Comparison of ENCODE assay signal across 20 cellular contexts in the genomic region with DNA sequence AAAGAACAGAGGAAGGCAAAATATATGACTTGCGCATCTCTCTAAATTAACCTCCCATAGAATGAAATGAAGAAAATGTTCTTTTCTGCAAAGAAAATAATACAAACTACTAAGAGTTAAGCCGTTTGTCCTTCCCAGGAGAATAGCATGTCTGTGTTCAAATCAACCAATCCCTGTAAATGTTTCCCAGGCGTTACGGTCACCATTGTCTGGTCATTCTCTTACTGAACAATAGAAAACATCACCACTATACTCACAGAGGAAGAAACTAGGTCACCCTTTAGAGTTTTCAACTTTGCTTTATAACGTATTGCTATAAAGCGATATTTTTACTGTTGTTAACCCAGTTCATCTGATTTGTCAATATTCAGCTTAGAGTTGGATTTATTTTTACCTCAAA. TPM values are rescaled to one million over a fixed set of nuclear protein-coding genes. Genes with fewer than 3 reads are reported as not detected.
DNase-seq lines count a peak whose midpoint lies in the region.
"Had no signal": no experiment of that assay in that cellular context is flagged by ENCODE, and none has a peak within 500 bp of the region (broad histone marks: within the 10 kb centered on the region; RNA-seq: fewer than 3 reads in every experiment).

No MANE protein-coding gene starts in this region.

- DNase-seq in Ammon's horn (ENCODE audit: low spot score) (peak; percentile 34), cerebellar cortex (ENCODE audit: low spot score) (peak; percentile 38), inferior parietal cortex (ENCODE audit: extremely low spot score) (peak; percentile 53), posterior vena cava (ENCODE audit: low spot score) (peak; percentile 23), GM19240 (ENCODE audit: insufficient read length, low spot score) (no peak), NCI-H2196 (lab: John Stamatoyannopoulos, UW; ENCODE audit: unreplicated experiment) (no peak)
- DNase-seq in activated CD4-positive, alpha-beta T cell treated with anti-CD3 and anti-CD28 coated beads for 4 hours: no peak
- DNase-seq: CD4-positive, alpha-beta T cell; IMR-90; KG1; MG63; NCI-H1105 treated with DMSO at 0.1 percent for 48 hours; NCI-H146; NCI-H1930; NCI-H2107; NCI-H446; NCI-H524 treated with DMSO at 0.1 percent for 48 hours; NCI-H82; Right ventricle myocardium superior; RPMI8226 had no signal

- intact Hi-C loops in posterior vena cava (cut with DNase I): no loop called here

RNA-seq across cellular contexts. Expression of gene COL11A1, which starts 34.1 kb away (rescaled TPM):
- total RNA-seq in posterior vena cava: 1 to 10 TPM in 1 of 2 donors, under 1 TPM in 1; 1.00 to 1.3 TPM
- total RNA-seq: CD4-positive, alpha-beta T cell; Right ventricle myocardium superior had no signal

Comparison
In these comparisons a context has a peak if more than half of its experiments do, and no peak if none do; other contexts are left out.
1. DNase-seq: peak in Ammon's horn (single experiment), cerebellar cortex (single experiment), inferior parietal cortex (single experiment) and posterior vena cava (single experiment); none in GM19240 (single experiment), NCI-H2196 (single experiment) and activated CD4-positive, alpha-beta T cell treated with anti-CD3 and anti-CD28 coated beads for 4 hours (0 of 2).